ENCODE assay signal across 8 cellular contexts in genomic region chr5:141413540-141414069, GRCh38. TPM values are rescaled to one million over a fixed set of nuclear protein-coding genes. Genes with fewer than 3 reads are reported as not detected.
DNase-seq lines count a peak whose midpoint lies in the region; ATAC-seq and TF ChIP-seq lines count a peak whose summit lies in the region.

No MANE protein-coding gene starts in this region.

- intact Hi-C loops in colonic mucosa (cut with DNase I) = loop anchor here (10.0 kb wide), 2 partner anchors 111 to 151 kb away; no protein-coding TSS in a partner anchor

- ATAC-seq in HG02759 (IDR thresholded peaks at IDR 0.05; ENCODE audit: unreplicated experiment) (peak; percentile 34), HG02852 (IDR thresholded peaks at IDR 0.05; ENCODE audit: unreplicated experiment) (no peak), GM18858 (IDR thresholded peaks at IDR 0.05; ENCODE audit: unreplicated experiment) (no peak)

- H3K27ac ChIP-seq in AG04450 (ENCODE audit: low read depth, low read length) (no peak overlapping the region), colonic mucosa (no peak overlapping the region), muscle layer of duodenum (ENCODE audit: low read length) (no peak overlapping the region)

- peak overlapping the region; percentile 58 for H3K4me3 ChIP-seq in AG04450 (ENCODE audit: low read depth, low read length)
- H3K4me3 ChIP-seq in colonic mucosa = peak overlapping the region; percentile 28
- H3K4me3 ChIP-seq in muscle layer of duodenum (ENCODE audit: low read depth in 1 of 2, low read length in 2 of 2) = peak overlapping the region; percentile 55 to 70

- POLR2A ChIA-PET in AG04450 (lab: Yijun Ruan, JAX) = interaction anchor here (0.9 to 1.8 kb wide), 3 partner anchors 111 to 151 kb away, joined by 3 to 5 read pairs (median 4); no protein-coding TSS in a partner anchor

- H3K4me1 ChIP-seq in colonic mucosa (no peaks in the 10 kb centered on the region), muscle layer of duodenum (ENCODE audit: control insufficient read depth in 1 of 2, insufficient read depth in 2 of 2, low read length in 2 of 2) (no peaks in the 10 kb centered on the region)

- no peak for DNase-seq in AG04450 (ENCODE audit: low read depth, low spot score)
- no peak for DNase-seq in colonic mucosa
- DNase-seq in NCI-H2196 treated with DMSO at 0.1 percent for 48 hours (lab: John Stamatoyannopoulos, UW; ENCODE audit: unreplicated experiment) = no peak
- DNase-seq in central memory CD4-positive, alpha-beta T cell = no peak

- H3K9ac ChIP-seq in colonic mucosa (ENCODE audit: low read depth in 2 of 2, low read length in 2 of 2) = peak overlapping the region in 1 of 2 donors; percentile 26

- H3K27me3 ChIP-seq in AG04450 (ENCODE audit: control insufficient read depth, insufficient read depth, low read length) = no peaks in the 10 kb centered on the region
- no peaks in the 10 kb centered on the region for H3K27me3 ChIP-seq in colonic mucosa
- H3K27me3 ChIP-seq in muscle layer of duodenum (ENCODE audit: low read depth, low read length) = no peaks in the 10 kb centered on the region

- TF ChIP-seq CTCF in AG04450 (IDR thresholded peaks at IDR 0.05; ENCODE audit: low read depth, low read length) (no peak), colonic mucosa (IDR thresholded peaks at IDR 0.05) (no peak)

- CTCF ChIA-PET in AG04450 (lab: Charles Lee) = interaction anchor here (0.7 to 5.0 kb wide), 23 partner anchors 11 to 155 kb away, joined by 3 to 178 read pairs (median 4); partner anchors contain the start of genes PCDHGA12, PCDHGA9, PCDHGB1 and PCDHGB3

- peaks cover 62% of the 10 kb centered on the region for H3K9me3 ChIP-seq in AG04450 (ENCODE audit: control insufficient read depth, insufficient read depth, low read length)
- peaks cover 9% of the 10 kb centered on the region for H3K9me3 ChIP-seq in colonic mucosa
- H3K9me3 ChIP-seq in muscle layer of duodenum (ENCODE audit: control insufficient read depth in 1 of 2, low read length in 2 of 2) = peaks cover 50 to 78% of the 10 kb centered on the region in 2 donors

- no peaks in the 10 kb centered on the region for H3K36me3 ChIP-seq in colonic mucosa
- H3K36me3 ChIP-seq in muscle layer of duodenum (ENCODE audit: control insufficient read depth in 1 of 2, insufficient read depth in 2 of 2, low read length in 2 of 2) = peaks cover 0 to 14% of the 10 kb centered on the region in 2 donors

RNA-seq across cellular contexts. Expression of gene PCDHGA10, which starts 0.8 kb away (rescaled TPM):
- 9.2 and 11.7 TPM in 2 replicates for polyA plus RNA-seq in AG04450 (2011; rRNA removed)
- polyA minus RNA-seq in AG04450 (2011; rRNA and poly(A)+ RNA removed) = 24.5 and 24.9 TPM in 2 replicates
- 1 to 10 TPM; 2.7 to 4.7 TPM for total RNA-seq in colonic mucosa

RNA-seq across cellular contexts. Expression of gene PCDHGB7, which starts 3.9 kb away (rescaled TPM):
- polyA plus RNA-seq in AG04450 (2011; rRNA removed) = 16.2 and 17.0 TPM in 2 replicates
- polyA minus RNA-seq in AG04450 (2011; rRNA and poly(A)+ RNA removed) = 31.6 and 32.8 TPM in 2 replicates
- total RNA-seq in colonic mucosa = 1 to 10 TPM; 2.5 to 3.3 TPM

RNA-seq across cellular contexts. Expression of gene PCDHGB6, which starts 5.8 kb away (rescaled TPM):
- polyA plus RNA-seq in AG04450 (2011; rRNA removed) = 3.3 and 3.8 TPM in 2 replicates
- polyA minus RNA-seq in AG04450 (2011; rRNA and poly(A)+ RNA removed) = 8.0 and 8.6 TPM in 2 replicates
- total RNA-seq in colonic mucosa = 1 to 10 TPM; 1.0 to 1.8 TPM

RNA-seq across cellular contexts. Expression of gene PCDHGA11, which starts 7.2 kb away (rescaled TPM):
- polyA plus RNA-seq in AG04450 (2011; rRNA removed) = 7.5 and 7.7 TPM in 2 replicates
- 19.1 and 20.4 TPM in 2 replicates for polyA minus RNA-seq in AG04450 (2011; rRNA and poly(A)+ RNA removed)
- total RNA-seq in colonic mucosa = 1 to 10 TPM; 1.3 to 1.6 TPM

RNA-seq across cellular contexts. Expression of gene PCDHGA9, which starts 11.0 kb away (rescaled TPM):
- polyA plus RNA-seq in AG04450 (2011; rRNA removed) = 6.4 and 8.0 TPM in 2 replicates
- 13.2 and 14.6 TPM in 2 replicates for polyA minus RNA-seq in AG04450 (2011; rRNA and poly(A)+ RNA removed)
- 1 to 10 TPM; 1.1 to 2.2 TPM for total RNA-seq in colonic mucosa
